1 cellular context compared by ENCODE assay signal in the genomic region with DNA sequence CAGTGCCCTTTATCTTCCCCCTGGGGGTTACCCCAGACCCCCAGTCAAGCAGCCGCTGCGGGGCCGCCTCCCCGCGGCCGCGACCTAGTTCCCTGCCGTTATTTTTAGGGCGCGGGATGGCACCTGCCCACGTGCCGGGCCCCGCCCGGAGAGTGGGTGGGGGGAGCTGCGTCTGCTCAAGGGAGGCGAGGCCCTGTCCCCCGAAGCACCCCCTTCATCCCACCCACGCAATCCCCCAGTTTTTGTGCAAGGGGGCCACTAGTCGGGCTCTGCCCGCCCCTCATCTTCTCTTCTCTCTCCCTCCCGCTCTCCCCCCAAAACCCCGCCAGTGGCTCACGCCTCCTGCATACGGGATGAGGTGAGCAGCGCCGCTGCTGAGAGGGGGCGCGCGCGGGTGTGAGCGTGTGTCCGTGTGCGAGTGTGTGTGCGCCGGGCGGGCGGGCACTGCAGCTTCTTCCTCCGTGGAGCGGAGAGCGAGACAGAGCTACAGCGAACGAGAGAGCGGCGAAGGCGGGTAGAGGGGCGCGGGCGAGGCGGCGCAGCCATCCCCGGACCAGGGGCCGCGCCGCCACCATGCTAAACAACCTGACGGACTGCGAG.
TF ChIP-seq lines count a peak whose summit lies in the region.

A gene (plus strand): TSS at position 444 of the 600 bp plus-strand sequence. CDS start 130 bp downstream, at position 574.

TF ChIP-seq in GM23338, 12 proteins besides CTCF, POLR2A, EP300 and RAD21 (continued from another document):
- TF ChIP-seq, protein P1, sequence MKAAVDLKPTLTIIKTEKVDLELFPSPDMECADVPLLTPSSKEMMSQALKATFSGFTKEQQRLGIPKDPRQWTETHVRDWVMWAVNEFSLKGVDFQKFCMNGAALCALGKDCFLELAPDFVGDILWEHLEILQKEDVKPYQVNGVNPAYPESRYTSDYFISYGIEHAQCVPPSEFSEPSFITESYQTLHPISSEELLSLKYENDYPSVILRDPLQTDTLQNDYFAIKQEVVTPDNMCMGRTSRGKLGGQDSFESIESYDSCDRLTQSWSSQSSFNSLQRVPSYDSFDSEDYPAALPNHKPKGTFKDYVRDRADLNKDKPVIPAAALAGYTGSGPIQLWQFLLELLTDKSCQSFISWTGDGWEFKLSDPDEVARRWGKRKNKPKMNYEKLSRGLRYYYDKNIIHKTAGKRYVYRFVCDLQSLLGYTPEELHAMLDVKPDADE (IDR thresholded peaks at IDR 0.05), result no peak
TF ChIP-seq in GM23338: peak in this region for 1.
